8 cellular contexts compared by ENCODE assay signal in the genomic region with DNA sequence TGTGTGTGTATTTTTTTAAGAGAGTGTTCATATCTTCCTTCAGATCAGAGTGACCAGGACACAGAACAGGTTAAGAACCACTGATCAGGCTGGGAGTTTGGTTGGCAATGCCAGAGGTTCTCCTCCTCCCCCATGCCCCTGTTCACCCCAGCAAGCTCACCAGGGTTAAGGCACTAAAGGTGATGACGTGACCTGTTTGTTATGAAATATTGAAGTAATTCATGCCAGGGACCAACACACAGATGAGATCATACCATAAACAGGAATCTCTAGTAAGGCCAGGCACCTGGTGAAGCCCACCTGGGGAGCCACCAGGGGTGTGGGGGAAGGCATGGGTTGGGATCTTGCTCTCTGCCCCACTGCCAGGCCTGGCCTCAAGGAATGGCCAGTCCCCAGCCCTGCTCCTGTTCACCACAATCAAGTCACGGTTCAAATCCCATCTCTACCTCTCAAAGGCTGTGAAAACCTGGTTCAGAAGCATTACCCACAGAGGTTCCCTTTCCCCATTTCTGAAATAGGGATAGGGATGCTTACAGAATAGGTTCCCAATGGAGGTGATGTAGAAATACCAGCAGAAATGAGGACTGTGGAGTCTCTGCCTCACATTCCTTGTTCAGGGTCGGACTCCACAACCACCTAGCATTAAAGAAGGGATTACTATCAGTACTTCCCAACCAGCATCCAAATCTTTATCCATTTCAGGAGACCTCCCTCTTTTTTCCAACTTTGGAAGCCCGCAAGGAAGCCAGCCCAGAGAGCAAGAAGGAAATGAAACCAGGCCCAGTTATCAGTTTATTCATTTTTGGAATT. TPM values are rescaled to one million over a fixed set of nuclear protein-coding genes. Genes with fewer than 3 reads are reported as not detected.
A peak's percentile ranks its signal among the peaks of the same experiment; 100 is the strongest.
DNase-seq lines count a peak whose midpoint lies in the region; ATAC-seq and TF ChIP-seq lines count a peak whose summit lies in the region.

No MANE protein-coding gene starts in this region.

- peak overlapping the region; percentile 65 for H4K91ac ChIP-seq in mesenchymal stem cell (ENCODE audit: low read length)

- H3K4me1 ChIP-seq in mesenchymal stem cell (ENCODE audit: control insufficient read depth, insufficient read depth, low read depth, low read length), result peaks cover 34% of the 10 kb centered on the region

- no peak for TF ChIP-seq CTCF in LNCaP clone FGC (IDR thresholded peaks at IDR 0.05; ENCODE audit: control insufficient read depth, extremely low read depth, insufficient read depth)

- ATAC-seq in HG03469 (IDR thresholded peaks at IDR 0.05; ENCODE audit: unreplicated experiment), result no peak
- no peak for ATAC-seq in GM18909 (IDR thresholded peaks at IDR 0.05; ENCODE audit: poor library complexity, unreplicated experiment)

- H3K4me2 ChIP-seq in mesenchymal stem cell (ENCODE audit: low read length, poor library complexity, severe bottlenecking), result no peak overlapping the region

- no peak overlapping the region for H2AFZ ChIP-seq in mesenchymal stem cell (ENCODE audit: low read depth, low read length)

- peaks cover 3% of the 10 kb centered on the region for H3K79me1 ChIP-seq in mesenchymal stem cell (replicated peaks; ENCODE audit: low read length, poor library complexity, severe bottlenecking)

- peak overlapping the region; percentile 97 for H3K9ac ChIP-seq in mesenchymal stem cell (ENCODE audit: low read length)

- DNase-seq in Caki2 (ENCODE audit: low read depth) (peak; percentile 77), LNCaP clone FGC (ENCODE audit: low read depth) (peak; percentile 57), brain pericyte (ENCODE audit: low read depth, low spot score) (peak; percentile 68), mesenchymal stem cell (peak; percentile 84), GDM1 (lab: John Stamatoyannopoulos, UW) (no peak), superior temporal gyrus (ENCODE audit: extremely low spot score) (no peak)

- H2BK15ac ChIP-seq in mesenchymal stem cell (ENCODE audit: low read depth, poor library complexity, severe bottlenecking), result no peak overlapping the region

- H3K36me3 ChIP-seq in mesenchymal stem cell (ENCODE audit: control insufficient read depth in 1 of 2, insufficient read depth in 2 of 2, low read depth in 1 of 2, low read length in 2 of 2), result no peaks in the 10 kb centered on the region

- in situ Hi-C loops in Caki2 (cut with HindIII; ENCODE audit: low pct_unique_long_range_greater_than_20kb, low sequenced_read_pairs), result no loop called here

- no peak overlapping the region for H3K27ac ChIP-seq in mesenchymal stem cell (ENCODE audit: low read length, poor library complexity, severe bottlenecking)

- peak overlapping the region; percentile 44 for H2AK5ac ChIP-seq in mesenchymal stem cell (ENCODE audit: low read length, severe bottlenecking)

- H3K14ac ChIP-seq in mesenchymal stem cell (ENCODE audit: low read length in 2 of 2), result no peak overlapping the region

- peaks cover 0 to 16% of the 10 kb centered on the region in 2 experiments for H3K27me3 ChIP-seq in mesenchymal stem cell (ENCODE audit: control insufficient read depth in 1 of 2, insufficient read depth in 1 of 2, low read length in 2 of 2)

- 51% methylated on average over 2 of the region's 4 CpGs for WGBS in mesenchymal stem cell

- H2BK120ac ChIP-seq in mesenchymal stem cell (ENCODE audit: low read depth, low read length), result no peak overlapping the region

- no peaks in the 10 kb centered on the region for H3K9me3 ChIP-seq in mesenchymal stem cell (ENCODE audit: control insufficient read depth, low read length)

- peak overlapping the region; percentile 17 to 40 for H2BK12ac ChIP-seq in mesenchymal stem cell (ENCODE audit: low read length in 2 of 2)

- no peak overlapping the region for H2BK5ac ChIP-seq in mesenchymal stem cell (ENCODE audit: low read depth, low read length, poor library complexity, severe bottlenecking)

- H3K4me3 ChIP-seq in LNCaP clone FGC (ENCODE audit: low read depth, low read length) (no peak overlapping the region), mesenchymal stem cell (ENCODE audit: insufficient read depth in 1 of 2, low read depth in 1 of 2, low read length in 2 of 2) (peak overlapping the region in 1 of 2 experiments; percentile 86)

- peak overlapping the region; percentile 85 for H4K8ac ChIP-seq in mesenchymal stem cell (ENCODE audit: low read length)

- H3K18ac ChIP-seq in mesenchymal stem cell (ENCODE audit: low read depth in 1 of 2, low read length in 2 of 2), result peak overlapping the region; percentile 40 to 90

- H3K4ac ChIP-seq in mesenchymal stem cell (ENCODE audit: low read depth in 1 of 2, low read length in 2 of 2), result peak overlapping the region; percentile 56 to 64

- H3K23ac ChIP-seq in mesenchymal stem cell (ENCODE audit: low read length in 2 of 2), result peak overlapping the region in 1 of 2 experiments; percentile 51

RNA-seq across cellular contexts. Expression of a gene that starts 2.4 kb away (rescaled TPM):
- total RNA-seq in Caki2 (2014; rRNA removed; shearing (Covaris generic); ENCODE audit: low replicate concordance), result 460 and 470 TPM in 2 replicates
- polyA plus RNA-seq in mesenchymal stem cell (2013, experiment 1 of 2), result 497 TPM
- 504 TPM for polyA plus RNA-seq in mesenchymal stem cell (2013, experiment 2 of 2)

RNA-seq across cellular contexts. Expression of a gene that starts 25.8 kb away (rescaled TPM):
- total RNA-seq in Caki2 (2014; rRNA removed; shearing (Covaris generic); ENCODE audit: low replicate concordance), result 8.4 and 10.7 TPM in 2 replicates
- polyA plus RNA-seq in mesenchymal stem cell (2013, experiment 1 of 2), result 0.59 TPM
- polyA plus RNA-seq in mesenchymal stem cell (2013, experiment 2 of 2), result 0.44 TPM

Comparison
In these comparisons a context has a peak if more than half of its experiments do, and no peak if none do; other contexts are left out.
1. DNase-seq: peak in Caki2 (single experiment), LNCaP clone FGC (single experiment), brain pericyte (single experiment) and mesenchymal stem cell (single experiment); none in GDM1 (single experiment) and superior temporal gyrus (single experiment).